ENCODE assay signal across 27 cellular contexts in the genomic region with DNA sequence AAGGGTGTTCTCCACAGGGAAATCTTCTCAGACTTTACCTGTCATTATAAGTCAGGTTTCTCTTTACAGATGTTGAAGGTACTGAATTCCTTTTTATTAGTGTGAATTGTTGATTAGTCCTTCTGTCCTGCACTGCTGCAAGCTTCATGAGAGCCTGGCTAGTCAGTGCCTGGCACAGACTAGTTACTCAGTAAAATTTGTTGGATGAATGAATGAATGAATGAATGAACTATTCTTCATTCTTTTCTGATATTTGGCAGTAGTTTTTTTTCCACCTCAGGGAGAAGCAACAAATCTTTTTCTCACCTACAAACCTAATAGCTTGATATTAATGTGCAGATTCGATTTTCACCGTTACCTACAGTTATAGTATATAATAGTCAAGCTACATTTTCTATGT.
"Had no signal": no experiment of that assay in that cellular context is flagged by ENCODE, and none has a peak within 500 bp of the region (broad histone marks: within the 10 kb centered on the region; RNA-seq: fewer than 3 reads in every experiment).

No MANE protein-coding gene starts in this region.

- H3K9me3 ChIP-seq: stomach, suprapubic skin, testis, thoracic aorta, thyroid gland, tibial artery, tibial nerve, transverse colon, upper lobe of left lung, upper lobe of right lung, uterus, vagina had no signal

- H3K27ac ChIP-seq: stomach, suprapubic skin, testis, thoracic aorta, thyroid gland, tibial artery, tibial nerve, transverse colon, upper lobe of left lung, upper lobe of right lung, uterus, vagina had no signal

- H3K27me3 ChIP-seq: stomach, suprapubic skin, testis, thyroid gland, tibial artery, tibial nerve, transverse colon, upper lobe of left lung, upper lobe of right lung, uterus, vagina had no signal

- H3K4me3 ChIP-seq: stomach, suprapubic skin, testis, thoracic aorta, thyroid gland, tibial artery, tibial nerve, transverse colon, upper lobe of left lung, upper lobe of right lung, uterus, vagina had no signal

- DNase-seq: stimulated activated CD4-positive, alpha-beta T cell treated with anti-CD3 and anti-CD28 coated beads, Interleukin-2, amount 100 ng/mL, for 48 hours; stimulated activated CD4-positive, alpha-beta T cell treated with anti-CD3 and anti-CD28 coated beads, Interleukin-4, amount 100 ng/mL, for 1 hour; stimulated activated CD4-positive, alpha-beta T cell treated with anti-CD3 and anti-CD28 coated beads, Interleukin-4, amount 100 ng/mL, for 24 hours; stimulated activated CD4-positive, alpha-beta T cell treated with anti-CD3 and anti-CD28 coated beads, Interleukin-4, amount 100 ng/mL, for 4 hours; stimulated activated CD8-positive, alpha-beta memory T cell treated with anti-CD3 and anti-CD28 coated beads, Interleukin-4, amount 100 ng/mL, for 48 hours; stimulated activated naive B cell treated with anti-CD40 and anti-IgM and Interleukin-4, amounts not matched to agents 10 μg/mL and 1 μg/mL and 100 μg/mL, for 72 hours; stimulated activated naive CD4-positive, alpha-beta T cell; stimulated activated naive CD4-positive, alpha-beta T cell treated with Interleukin-2 at 50 U/mL for 16 hours; stimulated activated naive CD8-positive, alpha-beta T cell treated with anti-CD3 and anti-CD28 coated beads, Interleukin-15, amount 100 ng/mL, for 72 hours; stimulated activated naive CD8-positive, alpha-beta T cell treated with anti-CD3 and anti-CD28 coated beads, Interleukin-15, Interleukin-2, amounts not matched to agents 100 U/mL and 50 U/mL, for 24 hours; stomach; substantia nigra; testis; thyroid gland; tibial artery; transverse colon; trophoblast cell; upper lobe of left lung; upper lobe of right lung; uterus had no signal

- FAIRE-seq: urothelium cell line had no signal

- ATAC-seq: stimulated activated effector memory CD8-positive, alpha-beta T cell treated with anti-CD3 and anti-CD28 coated beads, Interleukin-12 subunit alpha, Interleukin-12 subunit beta, amount 100 ng/mL, for 72 hours; stimulated activated memory B cell treated with anti-CD40 and anti-IgM and Interleukin-4, amounts not matched to agents 10 μg/mL and 1 μg/mL and 100 μg/mL, for 72 hours; stimulated activated naive B cell treated with anti-CD40 and anti-IgM and Interleukin-4, amounts not matched to agents 10 μg/mL and 1 μg/mL and 100 μg/mL, for 72 hours; stimulated activated naive CD8-positive, alpha-beta T cell treated with anti-CD3 and anti-CD28 coated beads, Interleukin-15, amount 100 ng/mL, for 72 hours; stimulated activated naive CD8-positive, alpha-beta T cell treated with anti-CD3 and anti-CD28 coated beads, Interleukin-15, Interleukin-2, amounts not matched to agents 100 U/mL and 50 U/mL, for 24 hours; upper lobe of right lung had no signal

- H3K36me3 ChIP-seq: stomach, thoracic aorta, thyroid gland, tibial artery, tibial nerve, transverse colon, upper lobe of left lung, upper lobe of right lung, uterus, vagina had no signal

- H3K4me1 ChIP-seq: uterus had no signal
